ENCODE assay signal across 19 cellular contexts in genomic region chr18:32213693-32214092, GRCh38. TPM values are rescaled to one million over a fixed set of nuclear protein-coding genes. Genes with fewer than 3 reads are reported as not detected.
DNase-seq lines count a peak whose midpoint lies in the region; ATAC-seq and TF ChIP-seq lines count a peak whose summit lies in the region.
"Had no signal": no experiment of that assay in that cellular context is flagged by ENCODE, and none has a peak within 500 bp of the region (broad histone marks: within the 10 kb centered on the region; RNA-seq: fewer than 3 reads in every experiment).

No MANE protein-coding gene starts in this region.

- H3K27ac ChIP-seq in liver (ENCODE audit: low read depth in 1 of 2, low read length in 2 of 2) (peak overlapping the region; percentile 35 to 45), esophagus muscularis mucosa (replicated peaks in 1 of 4) (no peak overlapping the region)
- H3K27ac ChIP-seq in CD4-positive, alpha-beta memory T cell (ENCODE audit: low read depth, low read length): no peak overlapping the region
- H3K27ac ChIP-seq: GM23248 had no signal

- peaks cover under 1% of the 10 kb centered on the region for H3K4me1 Mint-ChIP-seq in type B pancreatic cell (ENCODE audit: unreplicated experiment)
- no peaks in the 10 kb centered on the region for H3K4me1 Mint-ChIP-seq in CD4-positive, alpha-beta memory T cell
- H3K4me1 Mint-ChIP-seq: T-cell had no signal

- intact Hi-C loops in CD4-positive, alpha-beta memory T cell (cut with micrococcal nuclease): no loop called here
- intact Hi-C loops in esophagus muscularis mucosa (cut with DNase I): no loop called here

- H3K27ac Mint-ChIP-seq in type B pancreatic cell: no peak overlapping the region
- no peak overlapping the region for H3K27ac Mint-ChIP-seq in CD4-positive, alpha-beta memory T cell
- H3K27ac Mint-ChIP-seq: T-cell had no signal

- H3K9me3 ChIP-seq in liver (ENCODE audit: control insufficient read depth in 4 of 4, low read length in 3 of 4): no peaks in the 10 kb centered on the region
- no peaks in the 10 kb centered on the region for H3K9me3 ChIP-seq in CD4-positive, alpha-beta memory T cell (ENCODE audit: control insufficient read depth in 1 of 2, low read length in 2 of 2)
- H3K9me3 ChIP-seq in esophagus muscularis mucosa: no peaks in the 10 kb centered on the region
- H3K9me3 ChIP-seq: HAP-1 had no signal

- 26% methylated on average over 2 of the region's 2 CpGs for WGBS in liver
- 92% methylated on average over 2 of the region's 2 CpGs for WGBS in esophagus muscularis mucosa

- TF ChIP-seq CTCF in liver (IDR thresholded peaks at IDR 0.05; ENCODE audit: low read depth, low read length, missing input control) (no peak), type B pancreatic cell (conservative IDR thresholded peaks at IDR 0.05) (no peak), esophagus muscularis mucosa (IDR thresholded peaks at IDR 0.05) (no peak)

- H3K4me3 ChIP-seq in liver (ENCODE audit: low read depth in 1 of 3, low read length in 3 of 3) (no peak overlapping the region), esophagus muscularis mucosa (no peak overlapping the region)
- H3K4me3 ChIP-seq in CD4-positive, alpha-beta memory T cell (ENCODE audit: low read length in 2 of 2): no peak overlapping the region
- H3K4me3 ChIP-seq: GM23248, HAP-1 had no signal

- H3K36me3 Mint-ChIP-seq in type B pancreatic cell: no peaks in the 10 kb centered on the region
- H3K36me3 Mint-ChIP-seq in CD4-positive, alpha-beta memory T cell: no peaks in the 10 kb centered on the region
- H3K36me3 Mint-ChIP-seq: T-cell had no signal

- H3K36me3 ChIP-seq in liver (ENCODE audit: control insufficient read depth in 4 of 4, insufficient read depth in 3 of 4, low read depth in 1 of 4, low read length in 3 of 4): no peaks in the 10 kb centered on the region
- no peaks in the 10 kb centered on the region for H3K36me3 ChIP-seq in CD4-positive, alpha-beta memory T cell (ENCODE audit: insufficient read depth, low read length)
- no peaks in the 10 kb centered on the region for H3K36me3 ChIP-seq in esophagus muscularis mucosa
- H3K36me3 ChIP-seq: HAP-1 had no signal

- no peaks in the 10 kb centered on the region for H3K9me3 Mint-ChIP-seq in type B pancreatic cell
- H3K9me3 Mint-ChIP-seq in CD4-positive, alpha-beta memory T cell: no peaks in the 10 kb centered on the region
- H3K9me3 Mint-ChIP-seq: T-cell had no signal

- H3K4me1 ChIP-seq in liver (ENCODE audit: control insufficient read depth in 4 of 4, insufficient read depth in 4 of 4, low read length in 3 of 4) (peaks cover 3 to 31% (median 16%) of the 10 kb centered on the region in 4 donors), esophagus muscularis mucosa (no peaks in the 10 kb centered on the region)
- H3K4me1 ChIP-seq in CD4-positive, alpha-beta memory T cell (ENCODE audit: insufficient read depth, low read length): no peaks in the 10 kb centered on the region
- H3K4me1 ChIP-seq: HAP-1 had no signal

- no peaks in the 10 kb centered on the region for H3K27me3 Mint-ChIP-seq in type B pancreatic cell
- peaks cover 1 to 3% of the 10 kb centered on the region in 2 donors for H3K27me3 Mint-ChIP-seq in CD4-positive, alpha-beta memory T cell

- H3K4me3 Mint-ChIP-seq in type B pancreatic cell: peak overlapping the region; percentile 41
- no peak overlapping the region for H3K4me3 Mint-ChIP-seq in CD4-positive, alpha-beta memory T cell
- H3K4me3 Mint-ChIP-seq: T-cell had no signal

- POLR2A ChIA-PET in CD4-positive, alpha-beta memory T cell (lab: Charles Lee; ENCODE audit: partially characterized antibody): no interaction called here

- ATAC-seq in HG02588 (IDR thresholded peaks at IDR 0.05; ENCODE audit: unreplicated experiment) (no peak), HG03097 (IDR thresholded peaks at IDR 0.05; ENCODE audit: low FRiP score, unreplicated experiment) (no peak)
- ATAC-seq: SK-N-SH treated with all-trans-retinoic acid at 6 μM for 48 hours, T-cell had no signal

- no peak overlapping the region for H3K9ac ChIP-seq in liver (ENCODE audit: low read depth in 1 of 2, low read length in 2 of 2)
- H3K9ac ChIP-seq: GM23248 had no signal

- H3K27me3 ChIP-seq in liver (ENCODE audit: control insufficient read depth in 4 of 4, insufficient read depth in 4 of 4, low read length in 3 of 4): no peaks in the 10 kb centered on the region
- H3K27me3 ChIP-seq in CD4-positive, alpha-beta memory T cell (ENCODE audit: insufficient read depth, low read length): no peaks in the 10 kb centered on the region
- H3K27me3 ChIP-seq in esophagus muscularis mucosa: no peaks in the 10 kb centered on the region

- peak; percentile 37 to 56 for TF ChIP-seq RAD21 in liver (IDR thresholded peaks at IDR 0.05)

- DNase-seq in HuH-7 (ENCODE audit: low spot score) (peak; percentile 19), NCI-H510A treated with DMSO at 0.1 percent for 48 hours (lab: John Stamatoyannopoulos, UW) (peak; percentile 98), type B pancreatic cell (ENCODE audit: extremely low spot score, unreplicated experiment) (no peak), esophagus muscularis mucosa (ENCODE audit: extremely low spot score) (no peak)
- no peak for DNase-seq in CD4-positive, alpha-beta memory T cell
- DNase-seq: ACHN, C1 segment of cervical spinal cord, GM23248, KBM-7, NCI-H1105 treated with DMSO at 0.1 percent for 48 hours, NCI-H1694, NCI-H2171, T-cell had no signal

- no peak for TF ChIP-seq EP300 in esophagus muscularis mucosa (IDR thresholded peaks at IDR 0.05)

- CTCF ChIA-PET in CD4-positive, alpha-beta memory T cell (lab: Charles Lee; ENCODE audit: partially characterized antibody): no interaction called here

- no peak for TF ChIP-seq POLR2A in esophagus muscularis mucosa (IDR thresholded peaks at IDR 0.05; ENCODE audit: low read depth)

TF ChIP-seq in liver, 16 proteins besides CTCF, POLR2A, EP300 and RAD21 (continues in another document):
- TF ChIP-seq RXRA (IDR thresholded peaks at IDR 0.05): peak; percentile 82 to 88
- peak; percentile 80 to 89 for TF ChIP-seq JUND (IDR thresholded peaks at IDR 0.05)
- peak; percentile 95 for TF ChIP-seq SP1 (IDR thresholded peaks at IDR 0.05)
- TF ChIP-seq ZBTB33 (IDR thresholded peaks at IDR 0.05): peak; percentile 15
- TF ChIP-seq ATF3 (IDR thresholded peaks at IDR 0.05): peak; percentile 56
- peak; percentile 44 for TF ChIP-seq NR2F2 (IDR thresholded peaks at IDR 0.05)
- TF ChIP-seq GABPA (IDR thresholded peaks at IDR 0.05 in 1 of 2, conservative IDR thresholded peaks at IDR 0.05 in 1 of 2): no peak
- peak; percentile 98 to 99 for TF ChIP-seq HNF4A (conservative IDR thresholded peaks at IDR 0.05)
- TF ChIP-seq TAF1 (conservative IDR thresholded peaks at IDR 0.05): no peak
- no peak for TF ChIP-seq FOXA2 (IDR thresholded peaks at IDR 0.05)
- no peak for TF ChIP-seq FOXA1 (IDR thresholded peaks at IDR 0.05)
- TF ChIP-seq HNF4G (IDR thresholded peaks at IDR 0.05): peak; percentile 96
- TF ChIP-seq YY1 (IDR thresholded peaks at IDR 0.05): peak; percentile 59
- TF ChIP-seq REST (IDR thresholded peaks at IDR 0.05): no peak

RNA-seq across cellular contexts. Expression of gene MEP1B, which starts 23.9 kb away (rescaled TPM):
- total RNA-seq in liver: under 1 TPM in 1 of 2 donors, not detected in 1; 0.08 TPM
- under 1 TPM; 0.09 to 0.11 TPM for polyA plus RNA-seq in liver
- total RNA-seq in type B pancreatic cell (ENCODE audit: low replicate concordance): 1.7 and 2.7 TPM in 2 replicates
- not detected for total RNA-seq in CD4-positive, alpha-beta memory T cell
- not detected for polyA plus RNA-seq in CD4-positive, alpha-beta memory T cell
- total RNA-seq in esophagus muscularis mucosa: under 1 TPM in 1 of 4 donors, not detected in 3; 0.23 TPM
- total RNA-seq: GM23248, RPMI7951 had no signal
- polyA plus RNA-seq: GM23248 had no signal

Comparison
In these comparisons a context has a peak if more than half of its experiments do, and no peak if none do; other contexts are left out.
1. DNase-seq: peak in HuH-7 (single experiment) and NCI-H510A treated with DMSO at 0.1 percent for 48 hours (single experiment); none in type B pancreatic cell (single experiment), CD4-positive, alpha-beta memory T cell (0 of 5) and esophagus muscularis mucosa (single experiment).
2. H3K27ac ChIP-seq: peak in liver (2 of 2); none in CD4-positive, alpha-beta memory T cell (single experiment) and esophagus muscularis mucosa (0 of 4).